ENCODE assay signal across 21 cellular contexts in the genomic region with DNA sequence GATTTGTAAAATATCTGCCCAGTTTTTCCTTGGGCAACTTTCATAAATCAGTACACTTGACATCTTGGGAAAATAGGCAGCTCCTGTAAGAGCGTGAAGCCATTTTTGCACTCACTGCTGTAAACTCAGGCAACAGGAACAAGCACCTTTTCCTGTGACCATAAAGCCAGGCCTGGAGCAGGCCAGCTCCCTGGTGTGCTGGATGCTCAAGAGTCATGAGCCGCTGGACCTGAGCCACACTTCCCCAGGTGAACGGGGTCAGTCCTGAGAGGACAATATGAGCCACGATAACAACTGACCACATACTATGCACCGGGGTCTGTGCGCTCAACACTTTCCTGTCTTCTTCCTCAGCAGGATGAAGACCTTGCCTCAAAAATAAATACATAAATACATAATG.
"Had no signal": no experiment of that assay in that cellular context is flagged by ENCODE, and none has a peak within 500 bp of the region (broad histone marks: within the 10 kb centered on the region; RNA-seq: fewer than 3 reads in every experiment).

No MANE protein-coding gene starts in this region.

- H3K27ac Mint-ChIP-seq: activated CD4-positive, alpha-beta T cell treated with anti-CD3 and anti-CD28 coated beads, Interleukin-2, amount 10 ng/mL, durations not matched to agents 24 days and 14 days; activated CD8-positive, alpha-beta T cell treated with anti-CD3 and anti-CD28 coated beads, Interleukin-2, amount 10 ng/mL, durations not matched to agents 7 days and 5 days; activated T-helper 2 cell treated with anti-CD3 and anti-CD28 coated beads, Interferon-gamma antibody, Interleukin-2, Interleukin-4, amounts not matched to agents 10 μg/mL and 5 μg/mL and 100 μg/mL, durations not matched to agents 14 hours and 24 hours and 36 hours; type B pancreatic cell had no signal

- H3K4me2 ChIP-seq: hepatocyte had no signal

- H3K36me3 Mint-ChIP-seq: type B pancreatic cell had no signal

- H3K36me3 ChIP-seq: brain microvascular endothelial cell, esophagus squamous epithelium, prostate gland had no signal

- DNase-seq: activated CD4-positive, alpha-beta T cell treated with anti-CD3 and anti-CD28 coated beads, Interleukin-2, amount 10 ng/mL, durations not matched to agents 24 days and 14 days; activated CD8-positive, alpha-beta T cell treated with anti-CD3 and anti-CD28 coated beads, Interleukin-2, amount 10 ng/mL, durations not matched to agents 7 days and 5 days; activated naive CD4-positive, alpha-beta T cell treated with Interleukin-2 at 50 U/mL for 16 hours; activated T-cell treated with anti-CD3 and anti-CD28 coated beads, Interleukin-2, amount 50 U/mL, for 24 hours; anterior cingulate cortex; brain microvascular endothelial cell; effector CD8-positive, alpha-beta T cell; esophagus squamous epithelium; left cardiac atrium; mammary epithelial cell; small intestine; stimulated activated CD4-positive, alpha-beta T cell treated with anti-CD3 and anti-CD28 coated beads, Interleukin-15, amount 100 ng/mL, for 24 hours; stimulated activated CD4-positive, alpha-beta T cell treated with anti-CD3 and anti-CD28 coated beads, Interleukin-2, amount 100 ng/mL, for 48 hours; stimulated activated naive CD8-positive, alpha-beta T cell treated with anti-CD3 and anti-CD28 coated beads, Interleukin-15, amount 100 ng/mL, for 72 hours; T-helper 1 cell; T-helper 9 cell had no signal

- H2AFZ ChIP-seq: hepatocyte had no signal

- H3K79me2 ChIP-seq: hepatocyte had no signal

- H3K4me1 ChIP-seq: prostate gland had no signal

- H3K4me3 ChIP-seq: coronary artery, esophagus squamous epithelium, hepatocyte, prostate gland had no signal

- H3K27ac ChIP-seq: brain microvascular endothelial cell, coronary artery, hepatocyte, prostate gland had no signal

- H3K27me3 ChIP-seq: brain microvascular endothelial cell, hepatocyte had no signal

- ATAC-seq: activated CD8-positive, alpha-beta T cell treated with anti-CD3 and anti-CD28 coated beads, Interleukin-2, amount 10 ng/mL, durations not matched to agents 7 days and 5 days; stimulated activated naive CD8-positive, alpha-beta T cell treated with anti-CD3 and anti-CD28 coated beads, Interleukin-15, amount 100 ng/mL, for 72 hours had no signal

- H3K9me3 ChIP-seq: prostate gland had no signal

- H3K9me3 Mint-ChIP-seq: activated CD4-positive, alpha-beta T cell treated with anti-CD3 and anti-CD28 coated beads, Interleukin-2, amount 10 ng/mL, durations not matched to agents 24 days and 14 days; activated T-cell treated with anti-CD3 and anti-CD28 coated beads, Interleukin-2, amount 50 U/mL, for 24 hours; activated T-helper 2 cell treated with anti-CD3 and anti-CD28 coated beads, Interferon-gamma antibody, Interleukin-2, Interleukin-4, amounts not matched to agents 10 μg/mL and 5 μg/mL and 100 μg/mL, durations not matched to agents 14 hours and 24 hours and 36 hours; type B pancreatic cell had no signal

- H3K4me3 Mint-ChIP-seq: activated CD4-positive, alpha-beta T cell treated with anti-CD3 and anti-CD28 coated beads, Interleukin-2, amount 10 ng/mL, durations not matched to agents 24 days and 14 days; activated CD8-positive, alpha-beta T cell treated with anti-CD3 and anti-CD28 coated beads, Interleukin-2, amount 10 ng/mL, durations not matched to agents 7 days and 5 days; activated T-cell treated with anti-CD3 and anti-CD28 coated beads, Interleukin-2, amount 50 U/mL, for 24 hours; stimulated activated naive CD8-positive, alpha-beta T cell treated with anti-CD3 and anti-CD28 coated beads, Interleukin-15, amount 100 ng/mL, for 72 hours; type B pancreatic cell had no signal
